In genomic region chr3:19342428-19342827, GRCh38 we compare ENCODE assay signal across 20 cellular contexts.
DNase-seq lines count a peak whose midpoint lies in the region; ATAC-seq, FAIRE-seq and TF ChIP-seq lines count a peak whose summit lies in the region.
"Had no signal": no experiment of that assay in that cellular context is flagged by ENCODE, and none has a peak within 500 bp of the region (broad histone marks: within the 10 kb centered on the region; RNA-seq: fewer than 3 reads in every experiment).

No MANE protein-coding gene starts in this region.

- no peak overlapping the region for H2AFZ ChIP-seq in OCI-LY3 (ENCODE audit: low read depth, low read length)

- ATAC-seq in HG02852 (IDR thresholded peaks at IDR 0.05; ENCODE audit: unreplicated experiment) (peak; percentile 52), naive B cell (ENCODE audit: low read depth in 2 of 2) (peak in 1 of 2 donors; percentile 23), HG03342 (IDR thresholded peaks at IDR 0.05; ENCODE audit: unreplicated experiment) (no peak)
- ATAC-seq: A549; CD8-positive, alpha-beta T cell had no signal

- peak overlapping the region in 5 of 6 donors; percentile 9 to 95 (median 88) for H3K27ac Mint-ChIP-seq in naive B cell
- H3K27ac Mint-ChIP-seq: CD8-positive, alpha-beta T cell; H9 had no signal

- no peak for TF ChIP-seq POLR2A in GM12892 (IDR thresholded peaks at IDR 0.05; ENCODE audit: low read depth, low read length)

- no peaks in the 10 kb centered on the region for H3K79me2 ChIP-seq in OCI-LY3 (ENCODE audit: low read length)

- FAIRE-seq in GM12892 (lab: Jason Lieb, UNC): peak; percentile 65
- FAIRE-seq: A549 had no signal

- H4K20me1 ChIP-seq in OCI-LY3 (ENCODE audit: insufficient read depth, low read length): no peaks in the 10 kb centered on the region
- H4K20me1 ChIP-seq: BLaER1 had no signal

- H3K36me3 ChIP-seq in OCI-LY3 (replicated peaks; ENCODE audit: low read depth, low read length): peaks cover 5% of the 10 kb centered on the region
- H3K36me3 ChIP-seq: BLaER1 had no signal

- H3K9me3 Mint-ChIP-seq in naive B cell: peaks cover 0 to 13% (median 3%) of the 10 kb centered on the region in 7 donors

- H3K27me3 ChIP-seq in OCI-LY3 (ENCODE audit: low read depth, low read length): no peaks in the 10 kb centered on the region
- H3K27me3 ChIP-seq: BLaER1 had no signal

- H3K9me3 ChIP-seq in OCI-LY3 (ENCODE audit: insufficient read depth, low read length): 0 out of 2 replicates have a peak, but pooled peaks cover 9% of the 10 kb centered on the region
- H3K9me3 ChIP-seq: A549, BLaER1 had no signal

- H3K4me1 ChIP-seq in OCI-LY3 (ENCODE audit: low read length): peaks cover 43% of the 10 kb centered on the region
- H3K4me1 ChIP-seq: A549, BLaER1 had no signal

- H3K4me1 Mint-ChIP-seq in naive B cell: peaks cover 26 to 46% (median 32%) of the 10 kb centered on the region in 3 donors

- H3K27ac ChIP-seq in OCI-LY3 (ENCODE audit: low read length): no peak overlapping the region
- H3K27ac ChIP-seq: A549, BLaER1 had no signal

- no peaks in the 10 kb centered on the region for H3K27me3 Mint-ChIP-seq in naive B cell

- DNase-seq in GM12892 (ENCODE audit: insufficient read length): no peak
- no peak for DNase-seq in naive B cell
- no peak for DNase-seq in GM10266 (ENCODE audit: extremely low spot score)
- no peak for DNase-seq in NCI-H1436 (lab: John Stamatoyannopoulos, UW)
- DNase-seq: Calu3; CD8-positive, alpha-beta T cell; EL; H9; KBM-7; NCI-H1930; NCI-H2171; NCI-H446 treated with DMSO at 0.1 percent for 48 hours; NCI-H69; OCI-M1; Right ventricle myocardium superior had no signal

- no peak overlapping the region for H3K9ac ChIP-seq in OCI-LY3 (ENCODE audit: low read length)
- H3K9ac ChIP-seq: BLaER1 had no signal

- peak overlapping the region; percentile 20 to 89 (median 76) for H3K4me3 Mint-ChIP-seq in naive B cell
- H3K4me3 Mint-ChIP-seq: CD8-positive, alpha-beta T cell; H9 had no signal

- H3K36me3 Mint-ChIP-seq in naive B cell: peaks cover 0 to 8% of the 10 kb centered on the region in 2 donors
- H3K36me3 Mint-ChIP-seq: CD8-positive, alpha-beta T cell had no signal

- no peak overlapping the region for H3K4me3 ChIP-seq in OCI-LY3 (ENCODE audit: low read length)
- H3K4me3 ChIP-seq: A549, BLaER1 had no signal

- H3K4me2 ChIP-seq in OCI-LY3 (ENCODE audit: low read length): peak overlapping the region; percentile 15
- H3K4me2 ChIP-seq: A549, BLaER1 had no signal

- TF ChIP-seq CTCF in OCI-LY3 (IDR thresholded peaks at IDR 0.05; ENCODE audit: low read depth, low read length): no peak; the same call in 1 of the 2 replicates
- TF ChIP-seq CTCF in GM10266 (IDR thresholded peaks at IDR 0.05; ENCODE audit: control insufficient read depth, insufficient read depth, low read depth, missing control alignments): no peak
